Comparison of ENCODE assay signal across 26 cellular contexts in genomic region chr16:78097522-78097921, GRCh38.
"Had no signal": no experiment of that assay in that cellular context is flagged by ENCODE, and none has a peak within 500 bp of the region (broad histone marks: within the 10 kb centered on the region; RNA-seq: fewer than 3 reads in every experiment).

No MANE protein-coding gene starts in this region.

- H3K4me1 ChIP-seq: uterus had no signal

- DNase-seq: activated CD4-positive, alpha-beta T cell treated with anti-CD3 and anti-CD28 coated beads for 48 hours; activated CD4-positive, alpha-beta T cell treated with anti-CD3 and anti-CD28 coated beads, Interleukin-2, amount 50 U/mL, for 48 hours; activated naive CD4-positive, alpha-beta T cell; dermis blood vessel endothelial cell; effector CD4-positive, alpha-beta T cell; erythroblast; heart left ventricle; kidney glomerular epithelial cell; left lung; lower lobe of right lung; mesendoderm; stimulated activated CD4-positive, alpha-beta T cell treated with anti-CD3 and anti-CD28 coated beads, Interleukin-4, amount 100 ng/mL, for 4 hours; stimulated activated CD8-positive, alpha-beta memory T cell treated with anti-CD3 and anti-CD28 coated beads, Interleukin-4, amount 100 ng/mL, for 48 hours; stimulated activated naive CD8-positive, alpha-beta T cell treated with anti-CD3 and anti-CD28 coated beads, Interleukin-15, amount 100 ng/mL, for 72 hours; substantia nigra; T-helper 17 cell; T1000; uterus; WERI-Rb-1 had no signal

- H3K36me3 ChIP-seq: heart left ventricle, left lung, lower lobe of right lung, right atrium auricular region, uterus had no signal

- H3K9me3 ChIP-seq: heart left ventricle, left lung, lower lobe of right lung, right atrium auricular region, uterus had no signal

- H3K4me3 ChIP-seq: heart left ventricle, left lung, lower lobe of right lung, right atrium auricular region, uterus had no signal

- FAIRE-seq: colon, endometrium had no signal

- H3K27ac ChIP-seq: heart left ventricle, left lung, lower lobe of right lung, right atrium auricular region, WERI-Rb-1 had no signal

- ATAC-seq: activated CD4-positive, CD25-positive, alpha-beta regulatory T cell treated with anti-CD3 and anti-CD28 coated beads, Interleukin-2, amount 50 U/mL, for 24 hours; activated naive CD4-positive, alpha-beta T cell treated with anti-CD3 and anti-CD28 coated beads, Interleukin-2, amount 50 U/mL, for 72 hours; heart left ventricle; left lung; lower lobe of right lung; natural killer cell treated with Interleukin-12 subunit alpha and Interleukin-12 subunit beta and Interleukin-15 and Interleukin-18, amount 100 ng/mL, for 72 hours; stimulated activated memory B cell treated with anti-CD40 and anti-IgM and Interleukin-4, amounts not matched to agents 10 μg/mL and 1 μg/mL and 100 μg/mL, for 72 hours; stimulated activated naive CD8-positive, alpha-beta T cell treated with anti-CD3 and anti-CD28 coated beads, Interleukin-15, amount 100 ng/mL, for 72 hours; T-helper 17 cell had no signal

- H3K27me3 ChIP-seq: right atrium auricular region, uterus had no signal
